In the genomic region with DNA sequence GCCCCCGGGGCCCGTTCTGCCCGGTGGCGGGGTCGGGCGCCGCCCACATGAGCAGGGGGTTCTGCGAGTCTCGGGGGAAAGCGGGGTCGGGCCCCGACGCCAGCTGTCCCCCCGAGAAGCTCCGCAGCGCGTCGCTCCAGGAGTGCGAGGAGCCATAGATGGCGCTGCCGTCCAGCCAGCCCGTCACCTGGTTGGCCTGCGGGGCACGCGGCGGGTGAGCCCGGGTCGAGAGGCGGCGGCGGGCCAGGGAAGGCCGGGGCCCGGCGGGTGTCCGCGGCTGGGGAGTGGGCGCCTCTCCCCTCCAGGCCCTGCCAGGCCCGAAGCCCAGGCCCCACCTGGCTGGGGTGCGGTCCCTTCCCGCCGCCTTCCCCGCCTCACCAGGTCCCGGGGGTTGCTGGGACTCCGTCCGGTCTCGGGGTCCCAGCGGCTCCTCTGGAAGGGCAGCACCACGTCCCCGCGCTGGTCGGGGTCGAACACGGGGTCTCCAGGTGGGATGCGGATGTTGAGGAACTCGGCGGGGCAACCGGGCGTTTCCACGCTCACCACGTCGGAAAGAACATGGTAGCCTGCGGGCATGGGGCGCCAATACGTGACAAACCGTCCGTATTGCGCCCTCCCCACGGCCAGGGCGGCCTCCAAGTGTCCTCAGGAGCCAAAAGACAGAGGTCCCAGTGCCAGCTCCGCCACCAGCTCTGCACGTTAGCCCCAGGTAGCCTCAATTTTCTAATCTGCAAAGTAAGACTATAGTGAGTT, we compare ENCODE assay signal across 17 cellular contexts. TPM values are rescaled to one million over a fixed set of nuclear protein-coding genes. Genes with fewer than 3 reads are reported as not detected.
A peak's percentile ranks its signal among the peaks of the same experiment; 100 is the strongest.
DNase-seq lines count a peak whose midpoint lies in the region; ATAC-seq, FAIRE-seq and TF ChIP-seq lines count a peak whose summit lies in the region.
"Had no signal": no experiment of that assay in that cellular context is flagged by ENCODE, and none has a peak within 500 bp of the region (broad histone marks: within the 10 kb centered on the region; RNA-seq: fewer than 3 reads in every experiment).

No MANE protein-coding gene starts in this region.

- CTCF ChIA-PET in CD8-positive, alpha-beta T cell (lab: Charles Lee), result no interaction called here

- no peak overlapping the region for H3K27ac Mint-ChIP-seq in CD8-positive, alpha-beta T cell
- peak overlapping the region in 2 of 10 donors; percentile 39 to 43 for H3K27ac Mint-ChIP-seq in naive thymus-derived CD8-positive, alpha-beta T cell

- H3K27me3 ChIP-seq in CD8-positive, alpha-beta T cell (ENCODE audit: insufficient read depth, low read length), result peaks cover 29% of the 10 kb centered on the region
- H3K27me3 ChIP-seq in H7 (ENCODE audit: control insufficient read depth, insufficient read depth, low read length), result peaks cover 76% of the 10 kb centered on the region

- no peaks in the 10 kb centered on the region for H3K9me3 Mint-ChIP-seq in CD8-positive, alpha-beta T cell
- H3K9me3 Mint-ChIP-seq in naive thymus-derived CD8-positive, alpha-beta T cell, result peaks cover 0 to 2% (median 0%) of the 10 kb centered on the region in 9 donors

- H3K4me1 ChIP-seq in CD8-positive, alpha-beta T cell (ENCODE audit: insufficient read depth, low read length), result peaks cover 36% of the 10 kb centered on the region

- no peak overlapping the region for H3K27ac ChIP-seq in CD8-positive, alpha-beta T cell (ENCODE audit: low read depth, low read length)
- no peak overlapping the region for H3K27ac ChIP-seq in coronary artery
- H3K27ac ChIP-seq: BLaER1 had no signal

- no peak for FAIRE-seq in GM19239 (lab: Jason Lieb, UNC)

- H3K36me3 ChIP-seq in CD8-positive, alpha-beta T cell (ENCODE audit: insufficient read depth, low read length), result no peaks in the 10 kb centered on the region
- no peaks in the 10 kb centered on the region for H3K36me3 ChIP-seq in H7 (replicated peaks; ENCODE audit: control insufficient read depth, insufficient read depth, low read length)
- H3K36me3 ChIP-seq: BLaER1 had no signal

- H3K4me3 Mint-ChIP-seq in CD8-positive, alpha-beta T cell, result peak overlapping the region; percentile 5
- H3K4me3 Mint-ChIP-seq in naive thymus-derived CD8-positive, alpha-beta T cell, result peak overlapping the region in 8 of 10 donors; percentile 45 to 82 (median 66)

- no peak for DNase-seq in CD8-positive, alpha-beta T cell
- DNase-seq in H7 (peak; percentile 74), coronary artery (ENCODE audit: low spot score) (no peak), GM19239 (ENCODE audit: insufficient read length, low spot score) (no peak), middle frontal gyrus (ENCODE audit: extremely low spot score, low spot score) (no peak)
- no peak for DNase-seq in naive thymus-derived CD8-positive, alpha-beta T cell
- DNase-seq: activated gamma-delta T cell, DND-41, left cardiac atrium, NCI-H146, NCI-H345, SHP77 had no signal

- intact Hi-C loops in CD8-positive, alpha-beta T cell (cut with DNase I, micrococcal nuclease), result no loop called here

- H3K4me1 Mint-ChIP-seq in CD8-positive, alpha-beta T cell (ENCODE audit: low read depth), result peaks cover 36% of the 10 kb centered on the region
- H3K4me1 Mint-ChIP-seq in naive thymus-derived CD8-positive, alpha-beta T cell, result peaks cover 17 to 48% (median 39%) of the 10 kb centered on the region in 4 donors

- POLR2A ChIA-PET in CD8-positive, alpha-beta T cell (lab: Charles Lee), result interaction anchor here (0.6 kb wide), 1 partner anchor 347 kb away, joined by 3 read pairs; no protein-coding TSS in a partner anchor
- POLR2A ChIA-PET in naive thymus-derived CD8-positive, alpha-beta T cell (lab: Charles Lee), result no interaction called here

- H3K27me3 Mint-ChIP-seq in CD8-positive, alpha-beta T cell (ENCODE audit: low read depth), result peaks cover 71% of the 10 kb centered on the region
- H3K27me3 Mint-ChIP-seq in naive thymus-derived CD8-positive, alpha-beta T cell, result peaks cover 42 to 86% (median 67%) of the 10 kb centered on the region in 5 donors

- TF ChIP-seq CTCF in CD8-positive, alpha-beta T cell (IDR thresholded peaks at IDR 0.05), result no peak
- TF ChIP-seq CTCF in coronary artery (IDR thresholded peaks at IDR 0.05), result no peak

- H3K4me3 ChIP-seq in CD8-positive, alpha-beta T cell (ENCODE audit: low read depth, low read length), result no peak overlapping the region
- H3K4me3 ChIP-seq in H7 (ENCODE audit: insufficient read depth, low read depth, low read length) (peak overlapping the region; percentile 16; the same call in 1 of the 2 replicates), coronary artery (peak overlapping the region; percentile 49)
- H3K4me3 ChIP-seq: BLaER1 had no signal

- ATAC-seq in CD8-positive, alpha-beta T cell, result no peak
- ATAC-seq in naive thymus-derived CD8-positive, alpha-beta T cell, result peak in 1 of 2 donors; percentile 23
- ATAC-seq in GM18505 (IDR thresholded peaks at IDR 0.05; ENCODE audit: unreplicated experiment), result no peak

- H3K9me3 ChIP-seq in CD8-positive, alpha-beta T cell (ENCODE audit: low read length), result no peaks in the 10 kb centered on the region

- no peaks in the 10 kb centered on the region for H3K36me3 Mint-ChIP-seq in CD8-positive, alpha-beta T cell
- H3K36me3 Mint-ChIP-seq in naive thymus-derived CD8-positive, alpha-beta T cell, result peaks cover 0 to 2% (median 0%) of the 10 kb centered on the region in 3 donors

- TF ChIP-seq POLR2A in GM18505 (IDR thresholded peaks at IDR 0.05; ENCODE audit: borderline replicate concordance, extremely low read depth, insufficient read depth, insufficient read length), result no peak

RNA-seq across cellular contexts. Expression of gene DUOX2, which starts 2.4 kb away (rescaled TPM):
- total RNA-seq in CD8-positive, alpha-beta T cell, result under 1 TPM in 1 of 2 experiments, not detected in 1; 0.05 TPM
- 0.15 TPM in 1 of 2 replicates, not detected in the other for total RNA-seq in H7 (2014; rRNA removed; shearing (Covaris generic))
- total RNA-seq in naive thymus-derived CD8-positive, alpha-beta T cell, result not detected
- polyA plus RNA-seq in naive thymus-derived CD8-positive, alpha-beta T cell, result not detected
- total RNA-seq: fibroblast of lung, LHCN-M2, temporal lobe had no signal
- polyA plus RNA-seq: fibroblast of lung had no signal

RNA-seq across cellular contexts. Expression of gene DUOXA2, which starts 2.6 kb away (rescaled TPM):
- total RNA-seq in CD8-positive, alpha-beta T cell, result not detected
- not detected in 2 replicates for total RNA-seq in H7 (2014; rRNA removed; shearing (Covaris generic))
- not detected for total RNA-seq in naive thymus-derived CD8-positive, alpha-beta T cell
- polyA plus RNA-seq in naive thymus-derived CD8-positive, alpha-beta T cell, result not detected
- total RNA-seq: fibroblast of lung, left cardiac atrium, LHCN-M2, temporal lobe had no signal
- polyA plus RNA-seq: fibroblast of lung had no signal

RNA-seq across cellular contexts. Expression of gene DUOXA1, which starts 18.1 kb away (rescaled TPM):
- not detected for total RNA-seq in CD8-positive, alpha-beta T cell
- total RNA-seq in H7 (2014; rRNA removed; shearing (Covaris generic)), result 0.07 TPM in 1 of 2 replicates, not detected in the other
- under 1 TPM; 0.77 to 0.81 TPM for total RNA-seq in naive thymus-derived CD8-positive, alpha-beta T cell
- under 1 TPM in 1 of 3 donors, not detected in 2; 0.26 TPM for polyA plus RNA-seq in naive thymus-derived CD8-positive, alpha-beta T cell
- total RNA-seq: fibroblast of lung, LHCN-M2 had no signal
- polyA plus RNA-seq: fibroblast of lung had no signal

RNA-seq across cellular contexts. Expression of gene DUOX1, which starts 18.2 kb away (rescaled TPM):
- not detected for total RNA-seq in CD8-positive, alpha-beta T cell
- total RNA-seq in H7 (2014; rRNA removed; shearing (Covaris generic)), result 0.24 and 0.37 TPM in 2 replicates
- total RNA-seq in naive thymus-derived CD8-positive, alpha-beta T cell, result not detected
- 1 to 10 TPM in 1 of 3 donors, under 1 TPM in 2; 0.35 to 3.7 (median 0.40) TPM for polyA plus RNA-seq in naive thymus-derived CD8-positive, alpha-beta T cell
- total RNA-seq: fibroblast of lung, temporal lobe had no signal
- polyA plus RNA-seq: fibroblast of lung had no signal
